In genomic region chr6:138440296-138440695, GRCh38 we compare ENCODE assay signal across 20 cellular contexts.
"Had no signal": no experiment of that assay in that cellular context is flagged by ENCODE, and none has a peak within 500 bp of the region (broad histone marks: within the 10 kb centered on the region; RNA-seq: fewer than 3 reads in every experiment).

No MANE protein-coding gene starts in this region.

- H3K4me3 Mint-ChIP-seq: effector memory CD8-positive, alpha-beta T cell; memory B cell; naive B cell; natural killer cell treated with Interleukin-12 subunit alpha and Interleukin-12 subunit beta and Interleukin-15 and Interleukin-18, amount 100 ng/mL, for 72 hours; neural crest cell; stimulated activated naive CD8-positive, alpha-beta T cell treated with anti-CD3 and anti-CD28 coated beads, Interleukin-15, amount 100 ng/mL, for 72 hours had no signal

- H3K4me1 Mint-ChIP-seq: memory B cell; neural crest cell; stimulated activated naive CD8-positive, alpha-beta T cell treated with anti-CD3 and anti-CD28 coated beads, Interleukin-15, amount 100 ng/mL, for 72 hours had no signal

- H3K27me3 Mint-ChIP-seq: effector memory CD8-positive, alpha-beta T cell; naive B cell; progenitor cell of endocrine pancreas; stimulated activated naive CD8-positive, alpha-beta T cell treated with anti-CD3 and anti-CD28 coated beads, Interleukin-15, amount 100 ng/mL, for 72 hours had no signal

- H3K36me3 Mint-ChIP-seq: memory B cell; naive B cell; natural killer cell treated with Interleukin-12 subunit alpha and Interleukin-12 subunit beta and Interleukin-15 and Interleukin-18, amount 100 ng/mL, for 72 hours had no signal

- H3K27ac Mint-ChIP-seq: effector memory CD8-positive, alpha-beta T cell; memory B cell; naive B cell; natural killer cell treated with Interleukin-12 subunit alpha and Interleukin-12 subunit beta and Interleukin-15 and Interleukin-18, amount 100 ng/mL, for 72 hours; progenitor cell of endocrine pancreas; stimulated activated naive CD8-positive, alpha-beta T cell treated with anti-CD3 and anti-CD28 coated beads, Interleukin-15, amount 100 ng/mL, for 72 hours had no signal

- ATAC-seq: effector memory CD8-positive, alpha-beta T cell; left lung; sciatic nerve; stimulated activated naive CD8-positive, alpha-beta T cell treated with anti-CD3 and anti-CD28 coated beads, Interleukin-15, amount 100 ng/mL, for 72 hours had no signal

- DNase-seq: cortex of kidney; effector memory CD8-positive, alpha-beta T cell; head of caudate nucleus; left lung; mucosa of descending colon; stimulated activated CD4-positive, alpha-beta T cell treated with anti-CD3 and anti-CD28 coated beads, Interleukin-12 subunit alpha, Interleukin-12 subunit beta, amount 100 ng/mL, for 4 hours; stimulated activated CD4-positive, alpha-beta T cell treated with anti-CD3 and anti-CD28 coated beads, Interleukin-1b, Interleukin-23, amount 100 ng/mL, for 48 hours; stimulated activated CD4-positive, alpha-beta T cell treated with anti-CD3 and anti-CD28 coated beads, Interleukin-4, amount 100 ng/mL, for 1 hour; stimulated activated CD8-positive, alpha-beta memory T cell treated with anti-CD3 and anti-CD28 coated beads, Interleukin-4, amount 100 ng/mL, for 48 hours; stimulated activated naive CD4-positive, alpha-beta T cell; stimulated activated naive CD8-positive, alpha-beta T cell treated with anti-CD3 and anti-CD28 coated beads, Interleukin-15, amount 100 ng/mL, for 72 hours; transverse colon; upper lobe of right lung; uterus had no signal

- H3K9me3 Mint-ChIP-seq: effector memory CD8-positive, alpha-beta T cell; memory B cell; naive B cell; natural killer cell treated with Interleukin-12 subunit alpha and Interleukin-12 subunit beta and Interleukin-15 and Interleukin-18, amount 100 ng/mL, for 72 hours; neural crest cell; stimulated activated naive CD8-positive, alpha-beta T cell treated with anti-CD3 and anti-CD28 coated beads, Interleukin-15, amount 100 ng/mL, for 72 hours had no signal
